ENCODE assay signal across 8 cellular contexts in the genomic region with DNA sequence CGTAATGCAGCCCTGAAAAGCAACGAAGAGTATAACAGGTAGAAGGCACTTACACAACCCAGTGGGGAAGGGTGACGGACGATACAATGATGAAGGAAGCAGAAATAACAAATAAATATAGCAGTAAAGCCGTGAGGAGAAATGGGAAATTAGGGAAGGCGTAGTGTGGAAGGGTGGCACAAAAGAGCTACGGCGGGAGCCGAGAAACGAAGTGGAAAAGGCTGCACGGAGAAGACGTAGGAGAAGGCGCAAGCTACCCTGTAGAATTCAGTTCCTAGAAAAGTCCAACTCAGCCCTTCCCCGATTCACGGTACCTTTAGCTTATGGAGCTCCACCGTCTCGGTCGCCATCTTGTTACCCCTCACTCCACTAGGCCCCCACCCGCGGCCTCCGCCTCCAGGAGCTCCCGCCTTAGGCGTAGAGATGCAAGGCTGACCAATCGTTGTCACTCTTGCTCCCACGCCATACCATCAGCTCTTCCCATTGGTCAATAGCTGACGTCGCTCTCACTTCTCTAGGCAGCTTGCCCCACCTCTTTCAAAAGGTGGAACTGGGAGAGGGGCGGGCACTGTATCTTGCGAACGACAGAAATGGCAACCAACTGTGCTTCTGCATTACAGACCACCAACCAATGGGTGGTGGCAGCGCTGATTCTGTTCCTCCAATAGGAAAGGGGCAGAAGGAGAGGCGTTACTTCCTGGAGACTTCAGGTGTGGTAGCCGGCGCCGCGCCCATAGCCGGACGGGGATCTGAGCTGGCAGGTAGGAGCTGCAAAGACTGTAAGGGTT. TPM values are rescaled to one million over a fixed set of nuclear protein-coding genes. Genes with fewer than 3 reads are reported as not detected.
DNase-seq lines count a peak whose midpoint lies in the region; ATAC-seq and TF ChIP-seq lines count a peak whose summit lies in the region.

A gene with protein sequence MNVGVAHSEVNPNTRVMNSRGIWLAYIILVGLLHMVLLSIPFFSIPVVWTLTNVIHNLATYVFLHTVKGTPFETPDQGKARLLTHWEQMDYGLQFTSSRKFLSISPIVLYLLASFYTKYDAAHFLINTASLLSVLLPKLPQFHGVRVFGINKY (plus strand): TSS at position 690 of the 788 bp plus-strand sequence. CDS start 959 bp downstream, outside the sequence.
A gene with protein sequence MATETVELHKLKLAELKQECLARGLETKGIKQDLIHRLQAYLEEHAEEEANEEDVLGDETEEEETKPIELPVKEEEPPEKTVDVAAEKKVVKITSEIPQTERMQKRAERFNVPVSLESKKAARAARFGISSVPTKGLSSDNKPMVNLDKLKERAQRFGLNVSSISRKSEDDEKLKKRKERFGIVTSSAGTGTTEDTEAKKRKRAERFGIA (minus strand): TSS at position 373 of the 788 bp plus-strand sequence. CDS start 23 bp downstream, at position 350.

- DNase-seq in DND-41 (peak; percentile 99), Peyer's patch (peak; percentile 94 to 99 (median 98)), esophagus muscularis mucosa (ENCODE audit: extremely low spot score) (peak; percentile 99)
- peak; percentile 94 to 95 for DNase-seq in activated T-cell treated with anti-CD3 and anti-CD28 coated beads, Interleukin-2, amount 50 U/mL, for 48 hours
- DNase-seq in stimulated activated CD8-positive, alpha-beta memory T cell treated with anti-CD3 and anti-CD28 coated beads, Interleukin-7, amount 100 ng/mL, for 24 hours (ENCODE audit: low read depth): peak; percentile 83

- H4K20me1 ChIP-seq in DND-41 (ENCODE audit: insufficient read depth, low read length): peaks cover 31% of the 10 kb centered on the region

- TF ChIP-seq CTCF in DND-41 (IDR thresholded peaks at IDR 0.05; ENCODE audit: borderline replicate concordance, extremely low read depth, low read length, poor library complexity, severe bottlenecking): no peak
- TF ChIP-seq CTCF in Peyer's patch (IDR thresholded peaks at IDR 0.05): peak in 1 of 6 experiments; percentile 4
- TF ChIP-seq CTCF in esophagus muscularis mucosa (IDR thresholded peaks at IDR 0.05): no peak

- peaks cover 58% of the 10 kb centered on the region for H3K4me1 ChIP-seq in DND-41 (ENCODE audit: insufficient read depth, low read length)
- peaks cover 0 to 37% (median 2%) of the 10 kb centered on the region in 4 donors for H3K4me1 ChIP-seq in Peyer's patch
- H3K4me1 ChIP-seq in esophagus muscularis mucosa: peaks cover 34 to 57% (median 51%) of the 10 kb centered on the region in 4 donors
- peaks cover 35% of the 10 kb centered on the region for H3K4me1 ChIP-seq in muscle layer of colon (ENCODE audit: insufficient read depth, low read length)

- TF ChIP-seq POLR2A in Peyer's patch (IDR thresholded peaks at IDR 0.05): peak; percentile 55 to 78
- TF ChIP-seq POLR2A in esophagus muscularis mucosa (IDR thresholded peaks at IDR 0.05; ENCODE audit: low read depth): peak; percentile 49

- H3K79me2 ChIP-seq in DND-41 (ENCODE audit: insufficient read depth, low read length): peaks cover 82% of the 10 kb centered on the region

- peak within 1 kb of the TSS; percentile 84 for H2AFZ ChIP-seq in DND-41 (ENCODE audit: low read depth, low read length)

- H3K4me3 ChIP-seq in DND-41 (ENCODE audit: low read depth in 1 of 2, low read length in 2 of 2) (peak within 1 kb of the TSS; percentile 79 to 86), Peyer's patch (peak within 1 kb of the TSS; percentile 67 to 80 (median 78)), esophagus muscularis mucosa (peak within 1 kb of the TSS; percentile 70 to 81 (median 78)), muscle layer of colon (ENCODE audit: low read depth in 1 of 2, low read length in 2 of 2) (peak within 1 kb of the TSS; percentile 98 to 99)

- intact Hi-C loops in esophagus muscularis mucosa (cut with DNase I): loop anchor here (5.0 kb wide), 1 partner anchor 80 kb away; no protein-coding TSS in a partner anchor

- H3K9me3 ChIP-seq in DND-41 (ENCODE audit: insufficient read depth, low read length, severe bottlenecking) (no peaks in the 10 kb centered on the region), KOPT-K1 (ENCODE audit: insufficient read depth, low read length, poor library complexity, severe bottlenecking) (no peaks in the 10 kb centered on the region), Peyer's patch (no peaks in the 10 kb centered on the region), esophagus muscularis mucosa (no peaks in the 10 kb centered on the region), muscle layer of colon (ENCODE audit: low read length) (no peaks in the 10 kb centered on the region)

- peak within 1 kb of the TSS; percentile 96 for H3K4me2 ChIP-seq in DND-41 (ENCODE audit: insufficient read depth, low read length)

- H3K27ac ChIP-seq in DND-41 (ENCODE audit: low read length) (peak within 1 kb of the TSS; percentile 90), KOPT-K1 (ENCODE audit: low read depth, low read length, poor library complexity, severe bottlenecking) (peak within 1 kb of the TSS; percentile 80), Peyer's patch (peak within 1 kb of the TSS; percentile 81 to 89 (median 87)), esophagus muscularis mucosa (replicated peaks in 1 of 4) (peak within 1 kb of the TSS; percentile 88 to 91 (median 89)), muscle layer of colon (ENCODE audit: low read depth, low read length) (peak within 1 kb of the TSS; percentile 93)

- WGBS in esophagus muscularis mucosa: under 1% methylated on average over 35 of the region's 38 CpGs

- H3K36me3 ChIP-seq in DND-41 (ENCODE audit: insufficient read depth, low read length): peaks cover 69% of the 10 kb centered on the region
- H3K36me3 ChIP-seq in KOPT-K1 (ENCODE audit: insufficient read depth, low read length): peaks cover 73% of the 10 kb centered on the region
- peaks cover 0 to 55% (median 0%) of the 10 kb centered on the region in 3 donors for H3K36me3 ChIP-seq in Peyer's patch
- H3K36me3 ChIP-seq in esophagus muscularis mucosa: peaks cover 17 to 57% (median 47%) of the 10 kb centered on the region in 4 donors
- peaks cover 45% of the 10 kb centered on the region for H3K36me3 ChIP-seq in muscle layer of colon (ENCODE audit: insufficient read depth, low read length)

- H3K9ac ChIP-seq in DND-41 (ENCODE audit: low read depth, low read length) (peak within 1 kb of the TSS; percentile 74), muscle layer of colon (ENCODE audit: low read length) (peak within 1 kb of the TSS; percentile 100)

- peak; percentile 94 for ATAC-seq in DND-41 (ENCODE audit: insufficient read depth, low read depth)
- peak; percentile 97 for ATAC-seq in GM21825 (IDR thresholded peaks at IDR 0.05; ENCODE audit: unreplicated experiment)

- no peak for TF ChIP-seq EP300 in esophagus muscularis mucosa (IDR thresholded peaks at IDR 0.05)

- H3K27me3 ChIP-seq in DND-41 (ENCODE audit: insufficient read depth, low read length, poor library complexity): no peaks in the 10 kb centered on the region
- H3K27me3 ChIP-seq in Peyer's patch: no peaks in the 10 kb centered on the region
- no peaks in the 10 kb centered on the region for H3K27me3 ChIP-seq in esophagus muscularis mucosa
- no peaks in the 10 kb centered on the region for H3K27me3 ChIP-seq in muscle layer of colon (ENCODE audit: control insufficient read depth in 1 of 2, insufficient read depth in 2 of 2, low read length in 2 of 2)

RNA-seq across cellular contexts. Expression of the first gene that starts in this region (rescaled TPM):
- total RNA-seq in Peyer's patch: 10 to 100 TPM in 3 of 4 donors, 1 to 10 TPM in 1; 5.0 to 31.2 (median 24.2) TPM
- total RNA-seq in esophagus muscularis mucosa: 10 to 100 TPM in 2 of 4 donors, 1 to 10 TPM in 2; 8.3 to 15.7 (median 11.8) TPM

RNA-seq across cellular contexts. Expression of the second gene that starts in this region (rescaled TPM):
- total RNA-seq in Peyer's patch (10 to 100 TPM; 21.9 to 60.2 (median 44.9) TPM), esophagus muscularis mucosa (10 to 100 TPM; 57.7 to 78.0 (median 70.1) TPM)

Comparison
In these comparisons a context has a peak if more than half of its experiments do, and no peak if none do; other contexts are left out.
1. Peak in every context shown above with its lines: DNase-seq, ATAC-seq, H3K4me3 ChIP-seq and H3K27ac ChIP-seq.